In the genomic region with DNA sequence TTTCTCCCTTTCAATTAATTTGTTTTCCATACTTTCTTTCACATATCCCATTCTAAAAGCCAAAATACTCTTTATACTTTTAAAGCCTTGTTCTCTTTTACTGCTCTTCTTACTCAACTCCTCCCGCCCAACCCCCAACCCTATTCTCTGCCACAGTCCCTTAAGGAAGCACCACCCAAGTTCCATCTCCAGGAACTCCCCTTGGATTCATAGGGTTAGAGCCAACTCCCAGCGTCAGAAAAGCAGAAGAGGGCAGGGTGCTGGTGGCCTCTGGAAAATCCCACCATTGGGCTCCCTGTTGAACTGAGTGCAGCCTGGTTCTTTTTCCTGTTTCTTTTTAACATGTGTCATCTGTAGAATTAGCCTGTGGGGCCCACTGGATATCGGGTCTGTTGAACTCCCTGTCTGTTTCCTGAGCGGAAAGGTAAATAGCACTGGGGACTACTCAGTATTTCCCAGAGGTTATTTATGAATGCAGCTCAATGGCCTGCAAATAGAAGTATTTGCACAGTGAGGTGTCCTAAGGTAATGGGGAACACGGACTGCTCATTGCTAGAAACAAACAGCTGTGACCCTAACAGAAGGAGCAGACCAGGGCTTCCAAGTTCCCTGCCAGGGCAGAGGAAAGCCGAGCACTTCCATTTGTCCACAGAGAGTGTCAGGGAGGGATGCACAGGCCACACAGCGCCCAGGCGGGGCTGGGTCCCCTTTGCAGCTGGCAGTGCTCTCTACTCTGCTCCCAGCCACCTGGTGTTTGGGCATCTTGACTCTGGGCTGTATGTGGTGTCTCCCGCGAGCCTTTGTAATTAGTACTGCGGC, we compare ENCODE assay signal across 13 cellular contexts.
DNase-seq lines count a peak whose midpoint lies in the region; ATAC-seq and TF ChIP-seq lines count a peak whose summit lies in the region.
"Had no signal": no experiment of that assay in that cellular context is flagged by ENCODE, and none has a peak within 500 bp of the region (broad histone marks: within the 10 kb centered on the region; RNA-seq: fewer than 3 reads in every experiment).

No MANE protein-coding gene starts in this region.

- H3K79me1 ChIP-seq in mesendoderm (ENCODE audit: low read length) = no peaks in the 10 kb centered on the region

- WGBS in mesendoderm (ENCODE audit: extremely low coverage, insufficient coverage, low lambda C conversion rate) = 100% methylated on average over 1 of the region's 11 CpGs

- no peak overlapping the region for H2BK120ac ChIP-seq in mesendoderm (ENCODE audit: low read depth, low read length)

- H2BK5ac ChIP-seq in mesendoderm (ENCODE audit: low read length) = no peak overlapping the region

- no peak for ATAC-seq in SK-N-SH treated with all-trans-retinoic acid at 6 μM for 48 hours
- ATAC-seq: left ventricle myocardium superior had no signal

- H3K56ac ChIP-seq in mesendoderm (ENCODE audit: low read length) = peak overlapping the region; percentile 32

- TF ChIP-seq CTCF in VCaP (conservative IDR thresholded peaks at IDR 0.05) = no peak

- no peak overlapping the region for H2AK5ac ChIP-seq in mesendoderm (ENCODE audit: low read length)

- peak; percentile 46 for DNase-seq in HuH-7.5 (ENCODE audit: low spot score)
- DNase-seq in NCI-H2107 (lab: John Stamatoyannopoulos, UW) = peak; percentile 4
- DNase-seq in mesendoderm = no peak
- no peak for DNase-seq in stimulated activated CD4-positive, alpha-beta T cell treated with anti-CD3 and anti-CD28 coated beads, Interleukin-4, amount 100 ng/mL, for 4 hours
- no peak for DNase-seq in stimulated activated CD8-positive, alpha-beta memory T cell treated with anti-CD3 and anti-CD28 coated beads, Interleukin-4, amount 100 ng/mL, for 48 hours
- no peak for DNase-seq in AG20443 (ENCODE audit: low spot score)
- DNase-seq: activated CD8-positive, alpha-beta memory T cell treated with anti-CD3 and anti-CD28 coated beads, Interleukin-2, amount 50 U/mL, for 48 hours; H7; left ventricle myocardium superior had no signal

- no peak overlapping the region for H3K4me3 ChIP-seq in mesendoderm (ENCODE audit: low read length)
- H3K4me3 ChIP-seq: suprapubic skin had no signal

- no peak overlapping the region for H2BK15ac ChIP-seq in mesendoderm (replicated peaks; ENCODE audit: low read depth)

- H3K27me3 ChIP-seq in mesendoderm (ENCODE audit: insufficient read depth, low read length, poor library complexity) = no peaks in the 10 kb centered on the region
- H3K27me3 ChIP-seq: suprapubic skin had no signal

- no peak overlapping the region for H4K8ac ChIP-seq in mesendoderm (ENCODE audit: low read depth, low read length)

- no peak overlapping the region for H3K4ac ChIP-seq in mesendoderm (ENCODE audit: low read depth, low read length)

- H3K79me2 ChIP-seq in mesendoderm (ENCODE audit: control insufficient read depth, insufficient read depth, low read length) = no peaks in the 10 kb centered on the region

- H3K23ac ChIP-seq in mesendoderm (ENCODE audit: low read length) = peak overlapping the region; percentile 86

- H3K27ac ChIP-seq in VCaP = peak overlapping the region; percentile 74
- H3K27ac ChIP-seq in mesendoderm (ENCODE audit: low read depth, low read length) = no peak overlapping the region
- H3K27ac ChIP-seq: C4-2B, suprapubic skin had no signal

- no peak overlapping the region for H3K9ac ChIP-seq in mesendoderm (ENCODE audit: low read length)

- H3K18ac ChIP-seq in mesendoderm (ENCODE audit: low read length) = no peak overlapping the region

- H3K4me2 ChIP-seq in mesendoderm (ENCODE audit: low read length) = no peak overlapping the region

- no peak overlapping the region for H4K5ac ChIP-seq in mesendoderm (ENCODE audit: low read length)

- H3K36me3 ChIP-seq in mesendoderm (ENCODE audit: control insufficient read depth, insufficient read depth, low read length) = no peaks in the 10 kb centered on the region
- H3K36me3 ChIP-seq: suprapubic skin had no signal

- H3K4me1 ChIP-seq in mesendoderm (ENCODE audit: control insufficient read depth, low read depth, low read length) = no peaks in the 10 kb centered on the region

TF ChIP-seq in SK-N-SH treated with all-trans-retinoic acid at 6 μM for 48 hours, 23 proteins besides CTCF, POLR2A, EP300 and RAD21:
- TF ChIP-seq BACH2 (CRISPR knock-in tag; IDR thresholded peaks at IDR 0.05; ENCODE audit: borderline replicate concordance) (no peak), TCF4 (CRISPR knock-in tag; IDR thresholded peaks at IDR 0.05; ENCODE audit: borderline replicate concordance) (no peak), GLIS3 (CRISPR knock-in tag; IDR thresholded peaks at IDR 0.05) (no peak), ESRRG (CRISPR knock-in tag; IDR thresholded peaks at IDR 0.05) (no peak), ZFP3 (CRISPR knock-in tag; IDR thresholded peaks at IDR 0.05) (no peak), TOX (CRISPR knock-in tag; IDR thresholded peaks at IDR 0.05; ENCODE audit: borderline replicate concordance) (no peak), ARNTL (CRISPR knock-in tag; IDR thresholded peaks at IDR 0.05; ENCODE audit: borderline replicate concordance, low read depth) (no peak), ZNF8 (CRISPR knock-in tag; IDR thresholded peaks at IDR 0.05) (no peak)
- TF ChIP-seq, protein P1, sequence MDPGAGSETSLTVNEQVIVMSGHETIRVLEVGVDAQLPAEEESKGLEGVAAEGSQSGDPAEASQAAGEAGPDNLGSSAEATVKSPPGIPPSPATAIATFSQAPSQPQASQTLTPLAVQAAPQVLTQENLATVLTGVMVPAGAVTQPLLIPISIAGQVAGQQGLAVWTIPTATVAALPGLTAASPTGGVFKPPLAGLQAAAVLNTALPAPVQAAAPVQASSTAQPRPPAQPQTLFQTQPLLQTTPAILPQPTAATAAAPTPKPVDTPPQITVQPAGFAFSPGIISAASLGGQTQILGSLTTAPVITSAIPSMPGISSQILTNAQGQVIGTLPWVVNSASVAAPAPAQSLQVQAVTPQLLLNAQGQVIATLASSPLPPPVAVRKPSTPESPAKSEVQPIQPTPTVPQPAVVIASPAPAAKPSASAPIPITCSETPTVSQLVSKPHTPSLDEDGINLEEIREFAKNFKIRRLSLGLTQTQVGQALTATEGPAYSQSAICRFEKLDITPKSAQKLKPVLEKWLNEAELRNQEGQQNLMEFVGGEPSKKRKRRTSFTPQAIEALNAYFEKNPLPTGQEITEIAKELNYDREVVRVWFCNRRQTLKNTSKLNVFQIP (CRISPR knock-in tag; IDR thresholded peaks at IDR 0.05; ENCODE audit: borderline replicate concordance, low read depth) = no peak

Comparison
In these comparisons a context has a peak if more than half of its experiments do, and no peak if none do; other contexts are left out.
1. DNase-seq: peak in HuH-7.5 (single experiment) and NCI-H2107 (single experiment); none in mesendoderm (single experiment), stimulated activated CD4-positive, alpha-beta T cell treated with anti-CD3 and anti-CD28 coated beads, Interleukin-4, amount 100 ng/mL, for 4 hours (0 of 2), stimulated activated CD8-positive, alpha-beta memory T cell treated with anti-CD3 and anti-CD28 coated beads, Interleukin-4, amount 100 ng/mL, for 48 hours (single experiment) and AG20443 (single experiment).